Comparison of ENCODE assay signal across 8 cellular contexts in the genomic region with DNA sequence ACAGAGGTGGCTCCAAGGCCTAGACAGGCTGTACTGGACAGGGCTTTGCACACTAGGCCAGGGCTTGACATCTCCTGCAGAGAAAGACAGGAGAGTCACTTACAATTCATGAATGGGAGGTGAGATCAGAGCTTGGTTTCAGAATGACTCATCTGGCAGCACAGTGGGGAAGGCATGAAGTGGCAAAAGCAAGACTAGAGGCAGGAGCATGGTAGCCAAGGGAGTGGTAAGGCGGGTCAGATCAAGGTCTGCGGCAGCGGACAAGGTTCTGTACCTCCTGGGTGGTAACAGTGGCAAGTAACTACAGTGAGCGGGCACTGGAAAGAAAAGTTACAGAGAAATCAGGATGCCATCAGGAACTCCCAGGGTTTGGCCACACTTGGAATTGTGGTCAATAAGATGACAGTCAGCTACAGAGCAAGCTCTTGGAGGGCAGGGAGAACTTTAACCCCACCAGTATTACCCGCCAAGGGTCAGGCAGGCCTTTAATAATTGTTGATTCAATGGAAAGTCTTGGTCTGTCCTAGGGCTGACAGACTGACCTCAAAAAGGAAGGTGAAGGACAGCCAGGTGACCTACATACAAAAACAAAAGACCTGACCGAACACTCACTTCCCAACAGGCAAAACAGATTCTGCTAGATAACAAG. TPM values are rescaled to one million over a fixed set of nuclear protein-coding genes. Genes with fewer than 3 reads are reported as not detected.
DNase-seq lines count a peak whose midpoint lies in the region; ATAC-seq, FAIRE-seq and TF ChIP-seq lines count a peak whose summit lies in the region.

No MANE protein-coding gene starts in this region.

- H3K4me3 Mint-ChIP-seq in activated CD8-positive, alpha-beta T cell treated with anti-CD3 and anti-CD28 coated beads for 36 hours = no peak overlapping the region
- H3K4me3 Mint-ChIP-seq in mesothelial cell of epicardium (no peak overlapping the region), progenitor cell of endocrine pancreas (ENCODE audit: low read depth) (no peak overlapping the region)

- H3K36me3 Mint-ChIP-seq in activated CD8-positive, alpha-beta T cell treated with anti-CD3 and anti-CD28 coated beads for 36 hours (ENCODE audit: low read depth) = peaks cover 58% of the 10 kb centered on the region
- H3K36me3 Mint-ChIP-seq in mesothelial cell of epicardium = peaks cover 34% of the 10 kb centered on the region
- H3K36me3 Mint-ChIP-seq in progenitor cell of endocrine pancreas (ENCODE audit: insufficient read depth) = peaks cover 35% of the 10 kb centered on the region

- H3K27me3 Mint-ChIP-seq in activated CD8-positive, alpha-beta T cell treated with anti-CD3 and anti-CD28 coated beads for 36 hours = no peaks in the 10 kb centered on the region
- H3K27me3 Mint-ChIP-seq in mesothelial cell of epicardium (ENCODE audit: low read depth) (no peaks in the 10 kb centered on the region), progenitor cell of endocrine pancreas (no peaks in the 10 kb centered on the region)

- no peak for FAIRE-seq in urothelium cell line (lab: Jason Lieb, UNC)

- no peaks in the 10 kb centered on the region for H3K27me3 ChIP-seq in right cardiac atrium (ENCODE audit: control insufficient read depth, insufficient read depth)

- POLR2A ChIA-PET in activated CD8-positive, alpha-beta T cell treated with anti-CD3 and anti-CD28 coated beads for 36 hours (lab: Charles Lee) = no interaction called here

- CTCF ChIA-PET in activated CD8-positive, alpha-beta T cell treated with anti-CD3 and anti-CD28 coated beads for 36 hours (lab: Charles Lee) = interaction anchor here (1.3 to 1.8 kb wide), 3 partner anchors 9 to 133 kb away, joined by 3 to 5 read pairs (median 3); no protein-coding TSS in a partner anchor

- ATAC-seq in GM19025 (IDR thresholded peaks at IDR 0.05; ENCODE audit: low read depth, unreplicated experiment) (peak; percentile 96), HG03159 (IDR thresholded peaks at IDR 0.05; ENCODE audit: unreplicated experiment) (peak; percentile 83), right cardiac atrium (peak; percentile 7 to 8)
- peak; percentile 97 for ATAC-seq in activated CD8-positive, alpha-beta T cell treated with anti-CD3 and anti-CD28 coated beads for 36 hours

- H3K27ac Mint-ChIP-seq in activated CD8-positive, alpha-beta T cell treated with anti-CD3 and anti-CD28 coated beads for 36 hours = no peak overlapping the region
- H3K27ac Mint-ChIP-seq in mesothelial cell of epicardium = no peak overlapping the region
- no peak overlapping the region for H3K27ac Mint-ChIP-seq in progenitor cell of endocrine pancreas

- DNase-seq in ACHN = peak; percentile 94
- DNase-seq in activated CD8-positive, alpha-beta T cell treated with anti-CD3 and anti-CD28 coated beads for 36 hours = peak; percentile 70
- no peak for DNase-seq in right cardiac atrium
- peak; percentile 85 for DNase-seq in urothelium cell line (ENCODE audit: low spot score)
- DNase-seq in mesothelial cell of epicardium (ENCODE audit: low spot score in 2 of 2, unreplicated experiment in 2 of 2) = no peak
- no peak for DNase-seq in progenitor cell of endocrine pancreas (ENCODE audit: low spot score, unreplicated experiment)

- peaks cover 44% of the 10 kb centered on the region for H3K4me1 Mint-ChIP-seq in activated CD8-positive, alpha-beta T cell treated with anti-CD3 and anti-CD28 coated beads for 36 hours (ENCODE audit: low read depth)
- H3K4me1 Mint-ChIP-seq in mesothelial cell of epicardium = peaks cover 17% of the 10 kb centered on the region
- peaks cover 17% of the 10 kb centered on the region for H3K4me1 Mint-ChIP-seq in progenitor cell of endocrine pancreas (ENCODE audit: low read depth)

- H3K9me3 ChIP-seq in right cardiac atrium (ENCODE audit: control insufficient read depth, low read length) = no peaks in the 10 kb centered on the region

- in situ Hi-C loops in ACHN (cut with HindIII; ENCODE audit: low pct_ligation_motif_present, low pct_unique_long_range_greater_than_20kb, low sequenced_read_pairs) = no loop called here

- intact Hi-C loops in activated CD8-positive, alpha-beta T cell treated with anti-CD3 and anti-CD28 coated beads for 36 hours (cut with micrococcal nuclease) = no loop called here
- intact Hi-C loops in right cardiac atrium (cut with DNase I) = no loop called here

- TF ChIP-seq CTCF in activated CD8-positive, alpha-beta T cell treated with anti-CD3 and anti-CD28 coated beads for 36 hours (IDR thresholded peaks at IDR 0.05) = no peak
- TF ChIP-seq CTCF in mesothelial cell of epicardium (IDR thresholded peaks at IDR 0.05; ENCODE audit: unreplicated experiment) (no peak), progenitor cell of endocrine pancreas (IDR thresholded peaks at IDR 0.05; ENCODE audit: unreplicated experiment) (no peak)

- no peak overlapping the region for H3K27ac ChIP-seq in right cardiac atrium (ENCODE audit: low read length)

- H3K4me3 ChIP-seq in right cardiac atrium (ENCODE audit: low read length) = no peak overlapping the region

- no peaks in the 10 kb centered on the region for H3K9me3 Mint-ChIP-seq in activated CD8-positive, alpha-beta T cell treated with anti-CD3 and anti-CD28 coated beads for 36 hours
- H3K9me3 Mint-ChIP-seq in mesothelial cell of epicardium (no peaks in the 10 kb centered on the region), progenitor cell of endocrine pancreas (ENCODE audit: low read depth) (no peaks in the 10 kb centered on the region)

- H3K4me1 ChIP-seq in right cardiac atrium (ENCODE audit: control insufficient read depth, insufficient read depth, low read length) = peaks cover 11% of the 10 kb centered on the region

- WGBS in right cardiac atrium = 95% methylated on average over 6 of the region's 6 CpGs

RNA-seq across cellular contexts. Expression of a gene that starts 5.7 kb away (rescaled TPM):
- 10 to 100 TPM; 27.7 to 31.8 TPM for total RNA-seq in activated CD8-positive, alpha-beta T cell treated with anti-CD3 and anti-CD28 coated beads for 36 hours
- 100 to 1,000 TPM in 1 of 4 donors, 10 to 100 TPM in 3; 63.9 to 103 (median 75.2) TPM for total RNA-seq in right cardiac atrium
- 27.1 TPM for polyA plus RNA-seq in right cardiac atrium
- total RNA-seq in mesothelial cell of epicardium = 78.0 to 82.0 TPM (median 81.9 TPM) in 3 replicates
- total RNA-seq in progenitor cell of endocrine pancreas = 72.9 and 78.3 TPM in 2 replicates

RNA-seq across cellular contexts. Expression of a gene that starts 31.1 kb away (rescaled TPM):
- total RNA-seq in activated CD8-positive, alpha-beta T cell treated with anti-CD3 and anti-CD28 coated beads for 36 hours = 10 to 100 TPM; 51.6 to 54.7 TPM
- total RNA-seq in right cardiac atrium = 10 to 100 TPM in 1 of 4 donors, 1 to 10 TPM in 3; 6.4 to 10.1 (median 9.2) TPM
- polyA plus RNA-seq in right cardiac atrium = 6.0 TPM
- total RNA-seq in mesothelial cell of epicardium = 12.1 to 13.9 TPM (median 12.8 TPM) in 3 replicates
- total RNA-seq in progenitor cell of endocrine pancreas = 14.2 and 14.8 TPM in 2 replicates

Comparison
In these comparisons a context has a peak if more than half of its experiments do, and no peak if none do; other contexts are left out.
1. DNase-seq: peak in ACHN (single experiment), activated CD8-positive, alpha-beta T cell treated with anti-CD3 and anti-CD28 coated beads for 36 hours (single experiment) and urothelium cell line (single experiment); none in right cardiac atrium (0 of 3), mesothelial cell of epicardium (0 of 2) and progenitor cell of endocrine pancreas (single experiment).
2. ATAC-seq: peak in every context shown above with its lines; median percentile 97 in activated CD8-positive, alpha-beta T cell treated with anti-CD3 and anti-CD28 coated beads for 36 hours; 96 in GM19025; 83 in HG03159; 8 in right cardiac atrium.